ENCODE assay signal across 1 cellular context in the genomic region with DNA sequence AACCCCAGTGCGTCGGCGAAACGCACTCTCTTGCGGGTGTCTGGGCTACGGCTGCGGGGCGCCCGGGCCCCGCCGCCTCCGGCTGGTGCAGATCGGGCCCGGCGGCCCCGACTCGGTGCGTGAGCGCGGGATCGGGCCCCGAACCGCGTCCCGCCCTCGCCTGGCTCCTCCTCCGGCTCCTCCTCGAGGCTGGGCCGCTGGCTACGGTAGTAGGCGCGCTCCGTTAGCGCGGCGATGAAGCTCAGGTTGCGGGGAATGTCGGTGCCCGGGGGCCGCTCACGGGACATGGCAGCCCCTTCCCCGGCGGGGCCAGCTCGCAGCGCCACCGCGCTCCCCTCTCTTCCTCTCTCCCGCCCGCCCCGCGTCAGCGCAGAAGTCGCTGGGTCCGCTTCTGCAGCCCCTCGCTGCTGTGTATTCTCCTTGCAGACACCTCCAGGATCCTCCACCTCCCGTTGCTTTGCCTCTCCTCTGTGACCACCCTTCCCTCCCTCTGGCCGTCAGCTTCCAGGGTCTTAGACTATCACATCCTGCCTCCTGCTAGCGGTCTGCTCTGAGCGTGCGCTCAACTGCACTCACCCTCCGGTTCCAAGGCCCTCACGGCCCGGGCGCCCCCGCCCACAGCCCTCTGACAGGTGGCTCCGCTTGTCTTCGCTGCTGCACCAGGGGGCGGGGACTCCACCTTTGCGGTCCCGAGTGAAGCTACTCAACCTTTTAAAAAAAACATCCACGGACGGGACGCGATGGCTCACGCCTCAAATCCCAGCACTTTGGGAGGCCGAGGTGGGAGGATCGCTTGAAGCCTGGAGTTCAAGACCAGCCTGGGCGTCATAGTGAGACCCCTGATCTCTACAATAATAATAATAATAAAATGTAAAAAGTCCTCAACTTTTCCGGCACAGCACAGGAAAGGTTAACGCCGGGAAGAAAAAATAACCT.
TF ChIP-seq lines count a peak whose summit lies in the region.

A gene with protein sequence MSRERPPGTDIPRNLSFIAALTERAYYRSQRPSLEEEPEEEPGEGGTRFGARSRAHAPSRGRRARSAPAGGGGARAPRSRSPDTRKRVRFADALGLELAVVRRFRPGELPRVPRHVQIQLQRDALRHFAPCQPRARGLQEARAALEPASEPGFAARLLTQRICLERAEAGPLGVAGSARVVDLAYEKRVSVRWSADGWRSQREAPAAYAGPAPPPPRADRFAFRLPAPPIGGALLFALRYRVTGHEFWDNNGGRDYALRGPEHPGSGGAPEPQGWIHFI (minus strand): TSS at position 570 of the 936 bp plus-strand sequence. CDS start 283 bp downstream, at position 287.

TF ChIP-seq in GM12878, 131 proteins besides CTCF, POLR2A, EP300 and RAD21 (continued from another document):
- TF ChIP-seq, protein P1, sequence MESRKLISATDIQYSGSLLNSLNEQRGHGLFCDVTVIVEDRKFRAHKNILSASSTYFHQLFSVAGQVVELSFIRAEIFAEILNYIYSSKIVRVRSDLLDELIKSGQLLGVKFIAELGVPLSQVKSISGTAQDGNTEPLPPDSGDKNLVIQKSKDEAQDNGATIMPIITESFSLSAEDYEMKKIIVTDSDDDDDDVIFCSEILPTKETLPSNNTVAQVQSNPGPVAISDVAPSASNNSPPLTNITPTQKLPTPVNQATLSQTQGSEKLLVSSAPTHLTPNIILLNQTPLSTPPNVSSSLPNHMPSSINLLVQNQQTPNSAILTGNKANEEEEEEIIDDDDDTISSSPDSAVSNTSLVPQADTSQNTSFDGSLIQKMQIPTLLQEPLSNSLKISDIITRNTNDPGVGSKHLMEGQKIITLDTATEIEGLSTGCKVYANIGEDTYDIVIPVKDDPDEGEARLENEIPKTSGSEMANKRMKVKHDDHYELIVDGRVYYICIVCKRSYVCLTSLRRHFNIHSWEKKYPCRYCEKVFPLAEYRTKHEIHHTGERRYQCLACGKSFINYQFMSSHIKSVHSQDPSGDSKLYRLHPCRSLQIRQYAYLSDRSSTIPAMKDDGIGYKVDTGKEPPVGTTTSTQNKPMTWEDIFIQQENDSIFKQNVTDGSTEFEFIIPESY (IDR thresholded peaks at IDR 0.05): no peak
- peak; percentile 72 for TF ChIP-seq NBN (IDR thresholded peaks at IDR 0.05)
- no peak for TF ChIP-seq RELA (IDR thresholded peaks at IDR 0.05; ENCODE audit: borderline replicate concordance, partially characterized antibody)
- TF ChIP-seq, protein P2, sequence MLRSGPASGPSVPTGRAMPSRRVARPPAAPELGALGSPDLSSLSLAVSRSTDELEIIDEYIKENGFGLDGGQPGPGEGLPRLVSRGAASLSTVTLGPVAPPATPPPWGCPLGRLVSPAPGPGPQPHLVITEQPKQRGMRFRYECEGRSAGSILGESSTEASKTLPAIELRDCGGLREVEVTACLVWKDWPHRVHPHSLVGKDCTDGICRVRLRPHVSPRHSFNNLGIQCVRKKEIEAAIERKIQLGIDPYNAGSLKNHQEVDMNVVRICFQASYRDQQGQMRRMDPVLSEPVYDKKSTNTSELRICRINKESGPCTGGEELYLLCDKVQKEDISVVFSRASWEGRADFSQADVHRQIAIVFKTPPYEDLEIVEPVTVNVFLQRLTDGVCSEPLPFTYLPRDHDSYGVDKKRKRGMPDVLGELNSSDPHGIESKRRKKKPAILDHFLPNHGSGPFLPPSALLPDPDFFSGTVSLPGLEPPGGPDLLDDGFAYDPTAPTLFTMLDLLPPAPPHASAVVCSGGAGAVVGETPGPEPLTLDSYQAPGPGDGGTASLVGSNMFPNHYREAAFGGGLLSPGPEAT (IDR thresholded peaks at IDR 0.05; ENCODE audit: low read depth): peak; percentile 28; the same call in 1 of the 2 replicates
- TF ChIP-seq, protein P3, sequence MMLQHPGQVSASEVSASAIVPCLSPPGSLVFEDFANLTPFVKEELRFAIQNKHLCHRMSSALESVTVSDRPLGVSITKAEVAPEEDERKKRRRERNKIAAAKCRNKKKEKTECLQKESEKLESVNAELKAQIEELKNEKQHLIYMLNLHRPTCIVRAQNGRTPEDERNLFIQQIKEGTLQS (IDR thresholded peaks at IDR 0.05; ENCODE audit: borderline replicate concordance, extremely low read depth, low read depth, low read length): no peak
- 0 out of 2 replicates have a peak, but pooled peaks have one; percentile 23 for TF ChIP-seq ATF7 (IDR thresholded peaks at IDR 0.05; ENCODE audit: low read depth)
- TF ChIP-seq BACH1 (IDR thresholded peaks at IDR 0.05; ENCODE audit: borderline replicate concordance): peak; percentile 37; the same call in 1 of the 2 replicates
- TF ChIP-seq, protein P4, sequence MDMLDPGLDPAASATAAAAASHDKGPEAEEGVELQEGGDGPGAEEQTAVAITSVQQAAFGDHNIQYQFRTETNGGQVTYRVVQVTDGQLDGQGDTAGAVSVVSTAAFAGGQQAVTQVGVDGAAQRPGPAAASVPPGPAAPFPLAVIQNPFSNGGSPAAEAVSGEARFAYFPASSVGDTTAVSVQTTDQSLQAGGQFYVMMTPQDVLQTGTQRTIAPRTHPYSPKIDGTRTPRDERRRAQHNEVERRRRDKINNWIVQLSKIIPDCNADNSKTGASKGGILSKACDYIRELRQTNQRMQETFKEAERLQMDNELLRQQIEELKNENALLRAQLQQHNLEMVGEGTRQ (IDR thresholded peaks at IDR 0.05; ENCODE audit: borderline replicate concordance, low read depth, low read length): no peak
- TF ChIP-seq ZZZ3 (IDR thresholded peaks at IDR 0.05; ENCODE audit: control insufficient read depth, insufficient read length, low read depth): no peak
- no peak for TF ChIP-seq TBL1XR1 (IDR thresholded peaks at IDR 0.05; ENCODE audit: low read depth, low read length)
- TF ChIP-seq PAX8 (IDR thresholded peaks at IDR 0.05): no peak
- no peak for TF ChIP-seq MEF2B (IDR thresholded peaks at IDR 0.05; ENCODE audit: partially characterized antibody, poor library complexity, severe bottlenecking)
- TF ChIP-seq, protein P5, sequence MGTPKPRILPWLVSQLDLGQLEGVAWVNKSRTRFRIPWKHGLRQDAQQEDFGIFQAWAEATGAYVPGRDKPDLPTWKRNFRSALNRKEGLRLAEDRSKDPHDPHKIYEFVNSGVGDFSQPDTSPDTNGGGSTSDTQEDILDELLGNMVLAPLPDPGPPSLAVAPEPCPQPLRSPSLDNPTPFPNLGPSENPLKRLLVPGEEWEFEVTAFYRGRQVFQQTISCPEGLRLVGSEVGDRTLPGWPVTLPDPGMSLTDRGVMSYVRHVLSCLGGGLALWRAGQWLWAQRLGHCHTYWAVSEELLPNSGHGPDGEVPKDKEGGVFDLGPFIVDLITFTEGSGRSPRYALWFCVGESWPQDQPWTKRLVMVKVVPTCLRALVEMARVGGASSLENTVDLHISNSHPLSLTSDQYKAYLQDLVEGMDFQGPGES (IDR thresholded peaks at IDR 0.05): no peak
- TF ChIP-seq, protein P6, sequence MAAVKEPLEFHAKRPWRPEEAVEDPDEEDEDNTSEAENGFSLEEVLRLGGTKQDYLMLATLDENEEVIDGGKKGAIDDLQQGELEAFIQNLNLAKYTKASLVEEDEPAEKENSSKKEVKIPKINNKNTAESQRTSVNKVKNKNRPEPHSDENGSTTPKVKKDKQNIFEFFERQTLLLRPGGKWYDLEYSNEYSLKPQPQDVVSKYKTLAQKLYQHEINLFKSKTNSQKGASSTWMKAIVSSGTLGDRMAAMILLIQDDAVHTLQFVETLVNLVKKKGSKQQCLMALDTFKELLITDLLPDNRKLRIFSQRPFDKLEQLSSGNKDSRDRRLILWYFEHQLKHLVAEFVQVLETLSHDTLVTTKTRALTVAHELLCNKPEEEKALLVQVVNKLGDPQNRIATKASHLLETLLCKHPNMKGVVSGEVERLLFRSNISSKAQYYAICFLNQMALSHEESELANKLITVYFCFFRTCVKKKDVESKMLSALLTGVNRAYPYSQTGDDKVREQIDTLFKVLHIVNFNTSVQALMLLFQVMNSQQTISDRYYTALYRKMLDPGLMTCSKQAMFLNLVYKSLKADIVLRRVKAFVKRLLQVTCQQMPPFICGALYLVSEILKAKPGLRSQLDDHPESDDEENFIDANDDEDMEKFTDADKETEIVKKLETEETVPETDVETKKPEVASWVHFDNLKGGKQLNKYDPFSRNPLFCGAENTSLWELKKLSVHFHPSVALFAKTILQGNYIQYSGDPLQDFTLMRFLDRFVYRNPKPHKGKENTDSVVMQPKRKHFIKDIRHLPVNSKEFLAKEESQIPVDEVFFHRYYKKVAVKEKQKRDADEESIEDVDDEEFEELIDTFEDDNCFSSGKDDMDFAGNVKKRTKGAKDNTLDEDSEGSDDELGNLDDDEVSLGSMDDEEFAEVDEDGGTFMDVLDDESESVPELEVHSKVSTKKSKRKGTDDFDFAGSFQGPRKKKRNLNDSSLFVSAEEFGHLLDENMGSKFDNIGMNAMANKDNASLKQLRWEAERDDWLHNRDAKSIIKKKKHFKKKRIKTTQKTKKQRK (IDR thresholded peaks at IDR 0.05; ENCODE audit: low read depth, low read length): no peak
- peak in 1 of 2 experiments; percentile 85; a peak in 1 of 3 replicates for TF ChIP-seq EGR1 (IDR thresholded peaks at IDR 0.05; ENCODE audit: borderline replicate concordance in 1 of 2, low read depth in 2 of 2, low read length in 2 of 2)
- TF ChIP-seq SREBF1 (IDR thresholded peaks at IDR 0.05; ENCODE audit: low read length): no peak
- no peak for TF ChIP-seq KLF5 (IDR thresholded peaks at IDR 0.05; ENCODE audit: partially characterized antibody)
- TF ChIP-seq, protein P7, sequence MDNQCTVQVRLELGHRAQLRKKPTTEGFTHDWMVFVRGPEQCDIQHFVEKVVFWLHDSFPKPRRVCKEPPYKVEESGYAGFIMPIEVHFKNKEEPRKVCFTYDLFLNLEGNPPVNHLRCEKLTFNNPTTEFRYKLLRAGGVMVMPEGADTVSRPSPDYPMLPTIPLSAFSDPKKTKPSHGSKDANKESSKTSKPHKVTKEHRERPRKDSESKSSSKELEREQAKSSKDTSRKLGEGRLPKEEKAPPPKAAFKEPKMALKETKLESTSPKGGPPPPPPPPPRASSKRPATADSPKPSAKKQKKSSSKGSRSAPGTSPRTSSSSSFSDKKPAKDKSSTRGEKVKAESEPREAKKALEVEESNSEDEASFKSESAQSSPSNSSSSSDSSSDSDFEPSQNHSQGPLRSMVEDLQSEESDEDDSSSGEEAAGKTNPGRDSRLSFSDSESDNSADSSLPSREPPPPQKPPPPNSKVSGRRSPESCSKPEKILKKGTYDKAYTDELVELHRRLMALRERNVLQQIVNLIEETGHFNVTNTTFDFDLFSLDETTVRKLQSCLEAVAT (IDR thresholded peaks at IDR 0.05): 0 out of 2 replicates have a peak, but pooled peaks have one; percentile 45
- TF ChIP-seq, protein P8, sequence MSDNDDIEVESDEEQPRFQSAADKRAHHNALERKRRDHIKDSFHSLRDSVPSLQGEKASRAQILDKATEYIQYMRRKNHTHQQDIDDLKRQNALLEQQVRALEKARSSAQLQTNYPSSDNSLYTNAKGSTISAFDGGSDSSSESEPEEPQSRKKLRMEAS (IDR thresholded peaks at IDR 0.05; ENCODE audit: low read depth, low read length): no peak
- TF ChIP-seq, protein P9, sequence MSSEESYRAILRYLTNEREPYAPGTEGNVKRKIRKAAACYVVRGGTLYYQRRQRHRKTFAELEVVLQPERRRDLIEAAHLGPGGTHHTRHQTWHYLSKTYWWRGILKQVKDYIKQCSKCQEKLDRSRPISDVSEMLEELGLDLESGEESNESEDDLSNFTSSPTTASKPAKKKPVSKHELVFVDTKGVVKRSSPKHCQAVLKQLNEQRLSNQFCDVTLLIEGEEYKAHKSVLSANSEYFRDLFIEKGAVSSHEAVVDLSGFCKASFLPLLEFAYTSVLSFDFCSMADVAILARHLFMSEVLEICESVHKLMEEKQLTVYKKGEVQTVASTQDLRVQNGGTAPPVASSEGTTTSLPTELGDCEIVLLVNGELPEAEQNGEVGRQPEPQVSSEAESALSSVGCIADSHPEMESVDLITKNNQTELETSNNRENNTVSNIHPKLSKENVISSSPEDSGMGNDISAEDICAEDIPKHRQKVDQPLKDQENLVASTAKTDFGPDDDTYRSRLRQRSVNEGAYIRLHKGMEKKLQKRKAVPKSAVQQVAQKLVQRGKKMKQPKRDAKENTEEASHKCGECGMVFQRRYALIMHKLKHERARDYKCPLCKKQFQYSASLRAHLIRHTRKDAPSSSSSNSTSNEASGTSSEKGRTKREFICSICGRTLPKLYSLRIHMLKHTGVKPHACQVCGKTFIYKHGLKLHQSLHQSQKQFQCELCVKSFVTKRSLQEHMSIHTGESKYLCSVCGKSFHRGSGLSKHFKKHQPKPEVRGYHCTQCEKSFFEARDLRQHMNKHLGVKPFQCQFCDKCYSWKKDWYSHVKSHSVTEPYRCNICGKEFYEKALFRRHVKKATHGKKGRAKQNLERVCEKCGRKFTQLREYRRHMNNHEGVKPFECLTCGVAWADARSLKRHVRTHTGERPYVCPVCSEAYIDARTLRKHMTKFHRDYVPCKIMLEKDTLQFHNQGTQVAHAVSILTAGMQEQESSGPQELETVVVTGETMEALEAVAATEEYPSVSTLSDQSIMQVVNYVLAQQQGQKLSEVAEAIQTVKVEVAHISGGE (CRISPR knock-in tag; IDR thresholded peaks at IDR 0.05): no peak
- TF ChIP-seq LARP7 (IDR thresholded peaks at IDR 0.05): peak; percentile 59; the same call in 1 of the 2 replicates
- TF ChIP-seq POLR2AphosphoS5 (IDR thresholded peaks at IDR 0.05; ENCODE audit: low read length): peak; percentile 80
- TF ChIP-seq RUNX3 (IDR thresholded peaks at IDR 0.05; ENCODE audit: low read length): peak; percentile 75
- no peak for TF ChIP-seq TARDBP (IDR thresholded peaks at IDR 0.05; ENCODE audit: borderline replicate concordance)
- TF ChIP-seq SMAD1 (IDR thresholded peaks at IDR 0.05; ENCODE audit: low read depth, partially characterized antibody): peak; percentile 42
TF ChIP-seq in GM12878: peak in this region for 31.
